ENCODE assay signal across 1 cellular context in the genomic region with DNA sequence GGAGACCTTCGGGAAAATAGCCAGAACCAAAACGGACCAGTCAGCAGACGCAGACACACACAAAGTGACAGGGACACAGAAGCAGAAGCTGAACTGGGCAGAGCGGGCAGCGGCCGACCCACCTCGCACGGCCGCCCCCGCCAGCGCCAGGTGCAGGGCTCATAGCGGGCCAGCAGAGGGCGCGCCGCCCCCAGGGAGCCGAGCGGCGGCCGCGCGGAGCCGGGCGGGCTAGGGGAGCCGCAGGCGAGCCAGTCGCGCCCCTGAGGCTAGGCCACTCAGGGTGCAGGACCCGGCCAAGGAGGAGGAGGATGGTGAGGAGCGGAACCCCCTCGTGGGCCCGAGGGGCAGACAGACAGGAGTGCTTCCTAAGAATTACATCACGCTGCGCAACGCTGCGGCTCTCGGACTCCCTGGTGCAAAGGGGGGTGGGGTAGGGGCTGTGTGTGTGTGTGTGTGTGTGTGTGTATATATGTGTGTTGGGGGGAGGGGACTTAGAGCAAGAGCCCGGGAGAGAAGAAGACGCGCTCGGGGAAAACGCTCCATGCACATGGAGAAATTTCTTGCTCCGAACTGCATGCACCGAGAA.
TF ChIP-seq lines count a peak whose summit lies in the region.

No MANE protein-coding gene starts in this region.

TF ChIP-seq in HEK293, 187 proteins besides CTCF, POLR2A, EP300 and RAD21 (continued from another document and continues in another):
- TF ChIP-seq, protein P1, sequence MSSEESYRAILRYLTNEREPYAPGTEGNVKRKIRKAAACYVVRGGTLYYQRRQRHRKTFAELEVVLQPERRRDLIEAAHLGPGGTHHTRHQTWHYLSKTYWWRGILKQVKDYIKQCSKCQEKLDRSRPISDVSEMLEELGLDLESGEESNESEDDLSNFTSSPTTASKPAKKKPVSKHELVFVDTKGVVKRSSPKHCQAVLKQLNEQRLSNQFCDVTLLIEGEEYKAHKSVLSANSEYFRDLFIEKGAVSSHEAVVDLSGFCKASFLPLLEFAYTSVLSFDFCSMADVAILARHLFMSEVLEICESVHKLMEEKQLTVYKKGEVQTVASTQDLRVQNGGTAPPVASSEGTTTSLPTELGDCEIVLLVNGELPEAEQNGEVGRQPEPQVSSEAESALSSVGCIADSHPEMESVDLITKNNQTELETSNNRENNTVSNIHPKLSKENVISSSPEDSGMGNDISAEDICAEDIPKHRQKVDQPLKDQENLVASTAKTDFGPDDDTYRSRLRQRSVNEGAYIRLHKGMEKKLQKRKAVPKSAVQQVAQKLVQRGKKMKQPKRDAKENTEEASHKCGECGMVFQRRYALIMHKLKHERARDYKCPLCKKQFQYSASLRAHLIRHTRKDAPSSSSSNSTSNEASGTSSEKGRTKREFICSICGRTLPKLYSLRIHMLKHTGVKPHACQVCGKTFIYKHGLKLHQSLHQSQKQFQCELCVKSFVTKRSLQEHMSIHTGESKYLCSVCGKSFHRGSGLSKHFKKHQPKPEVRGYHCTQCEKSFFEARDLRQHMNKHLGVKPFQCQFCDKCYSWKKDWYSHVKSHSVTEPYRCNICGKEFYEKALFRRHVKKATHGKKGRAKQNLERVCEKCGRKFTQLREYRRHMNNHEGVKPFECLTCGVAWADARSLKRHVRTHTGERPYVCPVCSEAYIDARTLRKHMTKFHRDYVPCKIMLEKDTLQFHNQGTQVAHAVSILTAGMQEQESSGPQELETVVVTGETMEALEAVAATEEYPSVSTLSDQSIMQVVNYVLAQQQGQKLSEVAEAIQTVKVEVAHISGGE (tag by site-specific recombination; conservative IDR thresholded peaks at IDR 0.05; ENCODE audit: low read depth): peak; percentile 36; the same call in 1 of the 2 replicates
- TF ChIP-seq GFI1B (tag by site-specific recombination; IDR thresholded peaks at IDR 0.05): no peak
- TF ChIP-seq, protein P2, sequence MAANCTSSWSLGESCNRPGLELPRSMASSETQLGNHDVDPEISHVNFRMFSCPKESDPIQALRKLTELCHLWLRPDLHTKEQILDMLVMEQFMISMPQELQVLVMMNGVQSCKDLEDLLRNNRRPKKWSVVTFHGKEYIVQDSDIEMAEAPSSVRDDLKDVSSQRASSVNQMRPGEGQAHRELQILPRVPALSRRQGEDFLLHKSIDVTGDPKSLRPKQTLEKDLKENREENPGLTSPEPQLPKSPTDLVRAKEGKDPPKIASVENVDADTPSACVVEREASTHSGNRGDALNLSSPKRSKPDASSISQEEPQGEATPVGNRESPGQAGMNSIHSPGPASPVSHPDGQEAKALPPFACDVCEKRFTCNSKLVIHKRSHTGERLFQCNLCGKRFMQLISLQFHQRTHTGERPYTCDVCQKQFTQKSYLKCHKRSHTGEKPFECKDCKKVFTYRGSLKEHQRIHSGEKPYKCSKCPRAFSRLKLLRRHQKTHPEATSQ (tag by site-specific recombination; IDR thresholded peaks at IDR 0.05): peak; percentile 79; the same call in 1 of the 2 replicates
- TF ChIP-seq, protein P3, sequence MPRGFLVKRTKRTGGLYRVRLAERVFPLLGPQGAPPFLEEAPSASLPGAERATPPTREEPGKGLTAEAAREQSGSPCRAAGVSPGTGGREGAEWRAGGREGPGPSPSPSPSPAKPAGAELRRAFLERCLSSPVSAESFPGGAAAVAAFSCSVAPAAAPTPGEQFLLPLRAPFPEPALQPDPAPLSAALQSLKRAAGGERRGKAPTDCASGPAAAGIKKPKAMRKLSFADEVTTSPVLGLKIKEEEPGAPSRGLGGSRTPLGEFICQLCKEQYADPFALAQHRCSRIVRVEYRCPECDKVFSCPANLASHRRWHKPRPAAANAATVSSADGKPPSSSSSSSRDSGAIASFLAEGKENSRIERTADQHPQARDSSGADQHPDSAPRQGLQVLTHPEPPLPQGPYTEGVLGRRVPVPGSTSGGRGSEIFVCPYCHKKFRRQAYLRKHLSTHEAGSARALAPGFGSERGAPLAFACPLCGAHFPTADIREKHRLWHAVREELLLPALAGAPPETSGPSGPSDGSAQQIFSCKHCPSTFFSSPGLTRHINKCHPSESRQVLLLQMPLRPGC (tag by site-specific recombination; IDR thresholded peaks at IDR 0.05): peak; percentile 32; the same call in 1 of the 2 replicates
- peak; percentile 94 for TF ChIP-seq ZSCAN23 (tag by site-specific recombination; IDR thresholded peaks at IDR 0.05)
- TF ChIP-seq GLIS2 (tag by site-specific recombination; IDR thresholded peaks at IDR 0.05): peak; percentile 97
- TF ChIP-seq, protein P4, sequence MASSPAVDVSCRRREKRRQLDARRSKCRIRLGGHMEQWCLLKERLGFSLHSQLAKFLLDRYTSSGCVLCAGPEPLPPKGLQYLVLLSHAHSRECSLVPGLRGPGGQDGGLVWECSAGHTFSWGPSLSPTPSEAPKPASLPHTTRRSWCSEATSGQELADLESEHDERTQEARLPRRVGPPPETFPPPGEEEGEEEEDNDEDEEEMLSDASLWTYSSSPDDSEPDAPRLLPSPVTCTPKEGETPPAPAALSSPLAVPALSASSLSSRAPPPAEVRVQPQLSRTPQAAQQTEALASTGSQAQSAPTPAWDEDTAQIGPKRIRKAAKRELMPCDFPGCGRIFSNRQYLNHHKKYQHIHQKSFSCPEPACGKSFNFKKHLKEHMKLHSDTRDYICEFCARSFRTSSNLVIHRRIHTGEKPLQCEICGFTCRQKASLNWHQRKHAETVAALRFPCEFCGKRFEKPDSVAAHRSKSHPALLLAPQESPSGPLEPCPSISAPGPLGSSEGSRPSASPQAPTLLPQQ (tag by site-specific recombination; IDR thresholded peaks at IDR 0.05): peak; percentile 70
- TF ChIP-seq ZNF843 (tag by site-specific recombination; IDR thresholded peaks at IDR 0.05): peak; percentile 45; the same call in 1 of the 2 replicates
- TF ChIP-seq ZNF623 (tag by site-specific recombination; IDR thresholded peaks at IDR 0.05): peak; percentile 39; the same call in 1 of the 2 replicates
- peak; percentile 71 for TF ChIP-seq ZNF223 (tag by site-specific recombination; IDR thresholded peaks at IDR 0.05)
- TF ChIP-seq YY2 (tag by site-specific recombination; IDR thresholded peaks at IDR 0.05): no peak
- TF ChIP-seq ZNF677 (tag by site-specific recombination; IDR thresholded peaks at IDR 0.05): 0 out of 2 replicates have a peak, but pooled peaks have one; percentile 47
- TF ChIP-seq ZNF768 (tag by site-specific recombination; IDR thresholded peaks at IDR 0.05): no peak
- TF ChIP-seq ZNF366 (tag by site-specific recombination; conservative IDR thresholded peaks at IDR 0.05): peak; percentile 49; the same call in 1 of the 2 replicates
- peak; percentile 88 for TF ChIP-seq ZBTB20 (tag by site-specific recombination; IDR thresholded peaks at IDR 0.05)
- TF ChIP-seq WT1 (tag by site-specific recombination; IDR thresholded peaks at IDR 0.05): peak; percentile 44; the same call in 1 of the 2 replicates
- no peak for TF ChIP-seq HOXC10 (CRISPR knock-in tag; IDR thresholded peaks at IDR 0.05)
- TF ChIP-seq, protein P5, sequence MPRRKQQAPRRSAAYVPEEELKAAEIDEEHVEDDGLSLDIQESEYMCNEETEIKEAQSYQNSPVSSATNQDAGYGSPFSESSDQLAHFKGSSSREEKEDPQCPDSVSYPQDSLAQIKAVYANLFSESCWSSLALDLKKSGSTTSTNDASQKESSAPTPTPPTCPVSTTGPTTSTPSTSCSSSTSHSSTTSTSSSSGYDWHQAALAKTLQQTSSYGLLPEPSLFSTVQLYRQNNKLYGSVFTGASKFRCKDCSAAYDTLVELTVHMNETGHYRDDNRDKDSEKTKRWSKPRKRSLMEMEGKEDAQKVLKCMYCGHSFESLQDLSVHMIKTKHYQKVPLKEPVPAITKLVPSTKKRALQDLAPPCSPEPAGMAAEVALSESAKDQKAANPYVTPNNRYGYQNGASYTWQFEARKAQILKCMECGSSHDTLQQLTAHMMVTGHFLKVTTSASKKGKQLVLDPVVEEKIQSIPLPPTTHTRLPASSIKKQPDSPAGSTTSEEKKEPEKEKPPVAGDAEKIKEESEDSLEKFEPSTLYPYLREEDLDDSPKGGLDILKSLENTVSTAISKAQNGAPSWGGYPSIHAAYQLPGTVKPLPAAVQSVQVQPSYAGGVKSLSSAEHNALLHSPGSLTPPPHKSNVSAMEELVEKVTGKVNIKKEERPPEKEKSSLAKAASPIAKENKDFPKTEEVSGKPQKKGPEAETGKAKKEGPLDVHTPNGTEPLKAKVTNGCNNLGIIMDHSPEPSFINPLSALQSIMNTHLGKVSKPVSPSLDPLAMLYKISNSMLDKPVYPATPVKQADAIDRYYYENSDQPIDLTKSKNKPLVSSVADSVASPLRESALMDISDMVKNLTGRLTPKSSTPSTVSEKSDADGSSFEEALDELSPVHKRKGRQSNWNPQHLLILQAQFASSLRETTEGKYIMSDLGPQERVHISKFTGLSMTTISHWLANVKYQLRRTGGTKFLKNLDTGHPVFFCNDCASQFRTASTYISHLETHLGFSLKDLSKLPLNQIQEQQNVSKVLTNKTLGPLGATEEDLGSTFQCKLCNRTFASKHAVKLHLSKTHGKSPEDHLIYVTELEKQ (tag by site-specific recombination; IDR thresholded peaks at IDR 0.05; ENCODE audit: borderline replicate concordance): peak; percentile 11; the same call in 1 of the 2 replicates
- TF ChIP-seq ZNF354C (tag by site-specific recombination; IDR thresholded peaks at IDR 0.05; ENCODE audit: borderline replicate concordance, low read depth): no peak
- TF ChIP-seq SALL2 (tag by site-specific recombination; IDR thresholded peaks at IDR 0.05; ENCODE audit: borderline replicate concordance): no peak
- TF ChIP-seq, protein P6, sequence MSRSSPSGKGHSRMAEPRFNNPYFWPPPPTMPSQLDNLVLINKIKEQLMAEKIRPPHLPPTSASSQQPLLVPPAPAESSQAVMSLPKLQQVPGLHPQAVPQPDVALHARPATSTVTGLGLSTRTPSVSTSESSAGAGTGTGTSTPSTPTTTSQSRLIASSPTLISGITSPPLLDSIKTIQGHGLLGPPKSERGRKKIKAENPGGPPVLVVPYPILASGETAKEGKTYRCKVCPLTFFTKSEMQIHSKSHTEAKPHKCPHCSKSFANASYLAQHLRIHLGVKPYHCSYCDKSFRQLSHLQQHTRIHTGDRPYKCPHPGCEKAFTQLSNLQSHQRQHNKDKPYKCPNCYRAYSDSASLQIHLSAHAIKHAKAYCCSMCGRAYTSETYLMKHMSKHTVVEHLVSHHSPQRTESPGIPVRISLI (tag by site-specific recombination; IDR thresholded peaks at IDR 0.05): no peak
- TF ChIP-seq OSR2 (tag by site-specific recombination; IDR thresholded peaks at IDR 0.05): 0 out of 2 replicates have a peak, but pooled peaks have one; percentile 10
- 0 out of 2 replicates have a peak, but pooled peaks have one; percentile 60 for TF ChIP-seq ZNF792 (tag by site-specific recombination; IDR thresholded peaks at IDR 0.05)
- peak; percentile 53 for TF ChIP-seq ZBTB21 (tag by site-specific recombination; IDR thresholded peaks at IDR 0.05)
- TF ChIP-seq ZNF600 (tag by site-specific recombination; IDR thresholded peaks at IDR 0.05): peak; percentile 67; the same call in 1 of the 2 replicates
- no peak for TF ChIP-seq ZNF473 (tag by site-specific recombination; IDR thresholded peaks at IDR 0.05)
- 0 out of 2 replicates have a peak, but pooled peaks have one; percentile 76 for TF ChIP-seq ZNF785 (tag by site-specific recombination; IDR thresholded peaks at IDR 0.05)
- TF ChIP-seq, protein P7, sequence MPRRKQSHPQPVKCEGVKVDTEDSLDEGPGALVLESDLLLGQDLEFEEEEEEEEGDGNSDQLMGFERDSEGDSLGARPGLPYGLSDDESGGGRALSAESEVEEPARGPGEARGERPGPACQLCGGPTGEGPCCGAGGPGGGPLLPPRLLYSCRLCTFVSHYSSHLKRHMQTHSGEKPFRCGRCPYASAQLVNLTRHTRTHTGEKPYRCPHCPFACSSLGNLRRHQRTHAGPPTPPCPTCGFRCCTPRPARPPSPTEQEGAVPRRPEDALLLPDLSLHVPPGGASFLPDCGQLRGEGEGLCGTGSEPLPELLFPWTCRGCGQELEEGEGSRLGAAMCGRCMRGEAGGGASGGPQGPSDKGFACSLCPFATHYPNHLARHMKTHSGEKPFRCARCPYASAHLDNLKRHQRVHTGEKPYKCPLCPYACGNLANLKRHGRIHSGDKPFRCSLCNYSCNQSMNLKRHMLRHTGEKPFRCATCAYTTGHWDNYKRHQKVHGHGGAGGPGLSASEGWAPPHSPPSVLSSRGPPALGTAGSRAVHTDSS (tag by site-specific recombination; IDR thresholded peaks at IDR 0.05): peak; percentile 88
- TF ChIP-seq, protein P8, sequence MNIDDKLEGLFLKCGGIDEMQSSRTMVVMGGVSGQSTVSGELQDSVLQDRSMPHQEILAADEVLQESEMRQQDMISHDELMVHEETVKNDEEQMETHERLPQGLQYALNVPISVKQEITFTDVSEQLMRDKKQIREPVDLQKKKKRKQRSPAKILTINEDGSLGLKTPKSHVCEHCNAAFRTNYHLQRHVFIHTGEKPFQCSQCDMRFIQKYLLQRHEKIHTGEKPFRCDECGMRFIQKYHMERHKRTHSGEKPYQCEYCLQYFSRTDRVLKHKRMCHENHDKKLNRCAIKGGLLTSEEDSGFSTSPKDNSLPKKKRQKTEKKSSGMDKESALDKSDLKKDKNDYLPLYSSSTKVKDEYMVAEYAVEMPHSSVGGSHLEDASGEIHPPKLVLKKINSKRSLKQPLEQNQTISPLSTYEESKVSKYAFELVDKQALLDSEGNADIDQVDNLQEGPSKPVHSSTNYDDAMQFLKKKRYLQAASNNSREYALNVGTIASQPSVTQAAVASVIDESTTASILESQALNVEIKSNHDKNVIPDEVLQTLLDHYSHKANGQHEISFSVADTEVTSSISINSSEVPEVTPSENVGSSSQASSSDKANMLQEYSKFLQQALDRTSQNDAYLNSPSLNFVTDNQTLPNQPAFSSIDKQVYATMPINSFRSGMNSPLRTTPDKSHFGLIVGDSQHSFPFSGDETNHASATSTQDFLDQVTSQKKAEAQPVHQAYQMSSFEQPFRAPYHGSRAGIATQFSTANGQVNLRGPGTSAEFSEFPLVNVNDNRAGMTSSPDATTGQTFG (tag by site-specific recombination; IDR thresholded peaks at IDR 0.05; ENCODE audit: borderline replicate concordance): peak; percentile 76; the same call in 1 of the 2 replicates
- TF ChIP-seq, protein P9, sequence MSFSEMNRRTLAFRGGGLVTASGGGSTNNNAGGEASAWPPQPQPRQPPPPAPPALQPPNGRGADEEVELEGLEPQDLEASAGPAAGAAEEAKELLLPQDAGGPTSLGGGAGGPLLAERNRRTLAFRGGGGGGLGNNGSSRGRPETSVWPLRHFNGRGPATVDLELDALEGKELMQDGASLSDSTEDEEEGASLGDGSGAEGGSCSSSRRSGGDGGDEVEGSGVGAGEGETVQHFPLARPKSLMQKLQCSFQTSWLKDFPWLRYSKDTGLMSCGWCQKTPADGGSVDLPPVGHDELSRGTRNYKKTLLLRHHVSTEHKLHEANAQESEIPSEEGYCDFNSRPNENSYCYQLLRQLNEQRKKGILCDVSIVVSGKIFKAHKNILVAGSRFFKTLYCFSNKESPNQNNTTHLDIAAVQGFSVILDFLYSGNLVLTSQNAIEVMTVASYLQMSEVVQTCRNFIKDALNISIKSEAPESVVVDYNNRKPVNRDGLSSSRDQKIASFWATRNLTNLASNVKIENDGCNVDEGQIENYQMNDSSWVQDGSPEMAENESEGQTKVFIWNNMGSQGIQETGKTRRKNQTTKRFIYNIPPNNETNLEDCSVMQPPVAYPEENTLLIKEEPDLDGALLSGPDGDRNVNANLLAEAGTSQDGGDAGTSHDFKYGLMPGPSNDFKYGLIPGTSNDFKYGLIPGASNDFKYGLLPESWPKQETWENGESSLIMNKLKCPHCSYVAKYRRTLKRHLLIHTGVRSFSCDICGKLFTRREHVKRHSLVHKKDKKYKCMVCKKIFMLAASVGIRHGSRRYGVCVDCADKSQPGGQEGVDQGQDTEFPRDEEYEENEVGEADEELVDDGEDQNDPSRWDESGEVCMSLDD (tag by site-specific recombination; IDR thresholded peaks at IDR 0.05): peak; percentile 99
- no peak for TF ChIP-seq ZNF555 (tag by site-specific recombination; conservative IDR thresholded peaks at IDR 0.05)
